Comparison of ENCODE assay signal across 23 cellular contexts in the genomic region with DNA sequence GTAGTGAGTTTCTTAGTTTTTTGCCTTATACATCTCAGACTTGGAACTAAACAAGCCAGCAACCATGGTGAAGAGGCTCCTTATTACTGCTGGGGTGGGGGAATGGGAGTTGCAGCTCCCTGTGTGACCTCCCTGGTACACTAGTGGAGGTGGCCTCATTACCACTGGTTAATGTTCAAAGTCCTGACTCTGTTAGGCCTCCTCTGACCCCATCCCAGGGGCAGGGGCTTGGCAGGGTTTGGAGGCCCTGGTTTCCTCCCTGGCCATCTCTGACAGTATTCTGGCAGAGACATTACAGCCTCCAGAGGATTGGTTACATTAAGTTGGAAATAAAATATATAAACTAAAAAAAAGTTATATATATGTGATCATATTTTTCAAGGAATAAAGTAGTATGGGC.
"Had no signal": no experiment of that assay in that cellular context is flagged by ENCODE, and none has a peak within 500 bp of the region (broad histone marks: within the 10 kb centered on the region; RNA-seq: fewer than 3 reads in every experiment).

No MANE protein-coding gene starts in this region.

- H3K27me3 ChIP-seq: colonic mucosa, heart left ventricle, spleen, transverse colon had no signal

- H3K9me3 ChIP-seq: colonic mucosa, heart left ventricle, psoas muscle, spleen, transverse colon had no signal

- H3K4me3 ChIP-seq: colonic mucosa, heart left ventricle, psoas muscle, spleen, transverse colon had no signal

- FAIRE-seq: endothelial cell of umbilical vein, frontal cortex, keratinocyte had no signal

- DNase-seq: cerebellar nuclear complex; colonic mucosa; effector CD4-positive, alpha-beta T cell; endodermal cell; erythroblast; heart left ventricle; hypothalamus; left ventricle myocardium superior; mesendoderm; naive B cell; occipital lobe; psoas muscle; retina; spleen; stimulated activated CD4-positive, alpha-beta T cell treated with anti-CD3 and anti-CD28 coated beads, Interleukin-15, amount 100 ng/mL, for 24 hours; stimulated activated CD4-positive, alpha-beta T cell treated with anti-CD3 and anti-CD28 coated beads, Interleukin-1b, Interleukin-23, amount 100 ng/mL, for 48 hours; stimulated activated CD4-positive, alpha-beta T cell treated with anti-CD3 and anti-CD28 coated beads, Interleukin-4, amount 100 ng/mL, for 24 hours; transverse colon had no signal

- ATAC-seq: heart left ventricle; left ventricle myocardium superior; psoas muscle; sciatic nerve; stimulated activated memory B cell treated with anti-CD40 and anti-IgM and Interleukin-4, amounts not matched to agents 10 μg/mL and 1 μg/mL and 100 μg/mL, for 72 hours had no signal

- H3K36me3 ChIP-seq: colonic mucosa, spleen, transverse colon had no signal

- H3K27ac ChIP-seq: colonic mucosa, psoas muscle, spleen, transverse colon had no signal
